ENCODE assay signal across 11 cellular contexts in genomic region chr19:18477974-18478373, GRCh38. TPM values are rescaled to one million over a fixed set of nuclear protein-coding genes. Genes with fewer than 3 reads are reported as not detected.
A peak's percentile ranks its signal among the peaks of the same experiment; 100 is the strongest.
DNase-seq lines count a peak whose midpoint lies in the region; ATAC-seq, FAIRE-seq and TF ChIP-seq lines count a peak whose summit lies in the region.
"Had no signal": no experiment of that assay in that cellular context is flagged by ENCODE, and none has a peak within 500 bp of the region (broad histone marks: within the 10 kb centered on the region; RNA-seq: fewer than 3 reads in every experiment).

No MANE protein-coding gene starts in this region.

- peak overlapping the region; percentile 62 for H3K27ac Mint-ChIP-seq in activated naive CD4-positive, alpha-beta T cell treated with anti-CD3 and anti-CD28 coated beads, Interleukin-2, amount 10 ng/mL, durations not matched to agents 7 days and 5 days
- H3K27ac Mint-ChIP-seq in activated naive CD8-positive, alpha-beta T cell treated with anti-CD3 and anti-CD28 coated beads for 36 hours: peak overlapping the region; percentile 94
- H3K27ac Mint-ChIP-seq in memory B cell: peak overlapping the region; percentile 86

- H3K36me3 ChIP-seq in tibial artery: peaks cover 0 to 6% (median 0%) of the 10 kb centered on the region in 3 donors

- ATAC-seq in memory B cell (ENCODE audit: low read depth) (peak; percentile 14), HG02763 (IDR thresholded peaks at IDR 0.05; ENCODE audit: unreplicated experiment) (no peak)
- ATAC-seq: left colon had no signal

- DNase-seq in activated naive CD4-positive, alpha-beta T cell treated with anti-CD3 and anti-CD28 coated beads, Interleukin-2, amount 10 ng/mL, durations not matched to agents 7 days and 5 days: no peak
- no peak for DNase-seq in activated naive CD4-positive, alpha-beta T cell treated with Interleukin-2 at 50 U/mL for 16 hours
- DNase-seq in activated naive CD8-positive, alpha-beta T cell treated with anti-CD3 and anti-CD28 coated beads for 36 hours: no peak
- DNase-seq in memory B cell (ENCODE audit: low spot score in 2 of 2) (no peak), tibial artery (no peak), DMS79 (lab: John Stamatoyannopoulos, UW) (no peak), H54 (ENCODE audit: insufficient read length, low spot score) (no peak)
- DNase-seq: GOT3, left colon had no signal

- peaks cover 1% of the 10 kb centered on the region for H3K36me3 Mint-ChIP-seq in activated naive CD4-positive, alpha-beta T cell treated with anti-CD3 and anti-CD28 coated beads, Interleukin-2, amount 10 ng/mL, durations not matched to agents 7 days and 5 days
- H3K36me3 Mint-ChIP-seq in activated naive CD8-positive, alpha-beta T cell treated with anti-CD3 and anti-CD28 coated beads for 36 hours: peaks cover 2% of the 10 kb centered on the region
- no peaks in the 10 kb centered on the region for H3K36me3 Mint-ChIP-seq in memory B cell

- intact Hi-C loops in tibial artery (cut with DNase I; ENCODE audit: low total_unique reads): no loop called here

- no peak overlapping the region for H3K4me3 ChIP-seq in tibial artery

- H3K9me3 ChIP-seq in tibial artery: no peaks in the 10 kb centered on the region

- TF ChIP-seq POLR2A in H54 (IDR thresholded peaks at IDR 0.05; ENCODE audit: low read depth, low read length): no peak

- no peak for FAIRE-seq in H54 (lab: Jason Lieb, UNC)
- FAIRE-seq: endothelial cell of umbilical vein had no signal

- no peaks in the 10 kb centered on the region for H3K27me3 Mint-ChIP-seq in activated naive CD4-positive, alpha-beta T cell treated with anti-CD3 and anti-CD28 coated beads, Interleukin-2, amount 10 ng/mL, durations not matched to agents 7 days and 5 days
- no peaks in the 10 kb centered on the region for H3K27me3 Mint-ChIP-seq in activated naive CD8-positive, alpha-beta T cell treated with anti-CD3 and anti-CD28 coated beads for 36 hours
- H3K27me3 Mint-ChIP-seq in memory B cell: no peaks in the 10 kb centered on the region

- no peaks in the 10 kb centered on the region for H3K27me3 ChIP-seq in tibial artery

- no peaks in the 10 kb centered on the region for H3K9me3 Mint-ChIP-seq in activated naive CD4-positive, alpha-beta T cell treated with anti-CD3 and anti-CD28 coated beads, Interleukin-2, amount 10 ng/mL, durations not matched to agents 7 days and 5 days
- no peaks in the 10 kb centered on the region for H3K9me3 Mint-ChIP-seq in activated naive CD8-positive, alpha-beta T cell treated with anti-CD3 and anti-CD28 coated beads for 36 hours
- H3K9me3 Mint-ChIP-seq in memory B cell: no peaks in the 10 kb centered on the region

- CTCF ChIA-PET in activated naive CD4-positive, alpha-beta T cell treated with anti-CD3 and anti-CD28 coated beads, Interleukin-2, amount 10 ng/mL, durations not matched to agents 7 days and 5 days (lab: Charles Lee): no interaction called here

- peak overlapping the region; percentile 45 to 65 for H3K27ac ChIP-seq in tibial artery

- peaks cover 53% of the 10 kb centered on the region for H3K4me1 Mint-ChIP-seq in activated naive CD4-positive, alpha-beta T cell treated with anti-CD3 and anti-CD28 coated beads, Interleukin-2, amount 10 ng/mL, durations not matched to agents 7 days and 5 days
- H3K4me1 Mint-ChIP-seq in activated naive CD8-positive, alpha-beta T cell treated with anti-CD3 and anti-CD28 coated beads for 36 hours: peaks cover 49% of the 10 kb centered on the region
- peaks cover 36% of the 10 kb centered on the region for H3K4me1 Mint-ChIP-seq in memory B cell

- no peak overlapping the region for H3K4me3 Mint-ChIP-seq in activated naive CD4-positive, alpha-beta T cell treated with anti-CD3 and anti-CD28 coated beads, Interleukin-2, amount 10 ng/mL, durations not matched to agents 7 days and 5 days
- no peak overlapping the region for H3K4me3 Mint-ChIP-seq in activated naive CD8-positive, alpha-beta T cell treated with anti-CD3 and anti-CD28 coated beads for 36 hours
- H3K4me3 Mint-ChIP-seq in memory B cell: no peak overlapping the region

- no peak for TF ChIP-seq CTCF in tibial artery (IDR thresholded peaks at IDR 0.05)

- H3K4me1 ChIP-seq in tibial artery: peaks cover 0 to 94% (median 47%) of the 10 kb centered on the region in 4 donors

RNA-seq across cellular contexts. Expression of gene ISYNA1, which starts 40.0 kb away (rescaled TPM):
- total RNA-seq in activated naive CD8-positive, alpha-beta T cell treated with anti-CD3 and anti-CD28 coated beads for 36 hours: 10 to 100 TPM; 29.6 to 32.7 TPM

RNA-seq across cellular contexts. Expression of gene ELL, which starts 43.9 kb away (rescaled TPM):
- total RNA-seq in activated naive CD8-positive, alpha-beta T cell treated with anti-CD3 and anti-CD28 coated beads for 36 hours: 10 to 100 TPM; 20.0 to 21.0 TPM

RNA-seq across cellular contexts. Expression of gene SSBP4, which starts 58.8 kb away (rescaled TPM):
- 100 to 1,000 TPM in 1 of 2 experiments, 10 to 100 TPM in 1; 96.1 to 101 TPM for total RNA-seq in activated naive CD8-positive, alpha-beta T cell treated with anti-CD3 and anti-CD28 coated beads for 36 hours
